In genomic region chr6:36600564-36601146, GRCh38 we compare ENCODE assay signal across 11 cellular contexts. TPM values are rescaled to one million over a fixed set of nuclear protein-coding genes. Genes with fewer than 3 reads are reported as not detected.
A peak's percentile ranks its signal among the peaks of the same experiment; 100 is the strongest.
DNase-seq lines count a peak whose midpoint lies in the region; ATAC-seq and TF ChIP-seq lines count a peak whose summit lies in the region.
"Had no signal": no experiment of that assay in that cellular context is flagged by ENCODE, and none has a peak within 500 bp of the region (broad histone marks: within the 10 kb centered on the region; RNA-seq: fewer than 3 reads in every experiment).

No MANE protein-coding gene starts in this region.

- no peak for TF ChIP-seq POLR2A in suprapubic skin (IDR thresholded peaks at IDR 0.05)

- H3K36me3 Mint-ChIP-seq in activated naive CD4-positive, alpha-beta T cell treated with anti-CD3 and anti-CD28 coated beads, Interleukin-2, amount 50 U/mL, for 72 hours = peaks cover 63 to 96% of the 10 kb centered on the region in 2 donors

- no peak for DNase-seq in cardiac muscle cell (ENCODE audit: low read depth in 1 of 2, low spot score in 1 of 2)
- DNase-seq in right atrium auricular region (ENCODE audit: low spot score) = no peak
- DNase-seq in activated naive CD4-positive, alpha-beta T cell treated with anti-CD3 and anti-CD28 coated beads, Interleukin-2, amount 50 U/mL, for 72 hours (ENCODE audit: low spot score in 2 of 2) = no peak
- no peak for DNase-seq in suprapubic skin (ENCODE audit: low spot score in 2 of 2)
- DNase-seq in SHP77 (lab: John Stamatoyannopoulos, UW) = no peak
- DNase-seq in germinal center (ENCODE audit: low spot score) = no peak
- DNase-seq: NCI-H1092 had no signal

- H3K4me3 ChIP-seq in cardiac muscle cell = no peak overlapping the region
- no peak overlapping the region for H3K4me3 ChIP-seq in right atrium auricular region
- no peak overlapping the region for H3K4me3 ChIP-seq in iPS-15b (ENCODE audit: low read depth, low read length)
- H3K4me3 ChIP-seq in suprapubic skin = peak overlapping the region; percentile 70

- H3K27ac Mint-ChIP-seq in activated naive CD4-positive, alpha-beta T cell treated with anti-CD3 and anti-CD28 coated beads, Interleukin-2, amount 50 U/mL, for 72 hours = peak overlapping the region; percentile 52 to 92

- no peaks in the 10 kb centered on the region for H3K9me3 Mint-ChIP-seq in activated naive CD4-positive, alpha-beta T cell treated with anti-CD3 and anti-CD28 coated beads, Interleukin-2, amount 50 U/mL, for 72 hours

- peaks cover 33% of the 10 kb centered on the region for H3K4me1 ChIP-seq in cardiac muscle cell (ENCODE audit: low read depth)
- H3K4me1 ChIP-seq in right atrium auricular region = peaks cover 0 to 76% of the 10 kb centered on the region in 2 donors
- peaks cover 9% of the 10 kb centered on the region for H3K4me1 ChIP-seq in iPS-15b (ENCODE audit: control insufficient read depth, insufficient read depth, low read length)
- peaks cover 89% of the 10 kb centered on the region for H3K4me1 ChIP-seq in suprapubic skin

- H3K9me3 ChIP-seq in cardiac muscle cell (ENCODE audit: low read depth) (no peaks in the 10 kb centered on the region), right atrium auricular region (no peaks in the 10 kb centered on the region), iPS-15b (ENCODE audit: control insufficient read depth, insufficient read depth, low read length) (no peaks in the 10 kb centered on the region), suprapubic skin (no peaks in the 10 kb centered on the region)

- H3K36me3 ChIP-seq in cardiac muscle cell (peaks cover 86% of the 10 kb centered on the region), right atrium auricular region (peaks cover 91% of the 10 kb centered on the region), iPS-15b (ENCODE audit: control insufficient read depth, insufficient read depth, low read length) (peaks cover 79% of the 10 kb centered on the region), suprapubic skin (peaks cover 85% of the 10 kb centered on the region)

- no peak for TF ChIP-seq EP300 in suprapubic skin (IDR thresholded peaks at IDR 0.05)

- H3K27me3 ChIP-seq in cardiac muscle cell = no peaks in the 10 kb centered on the region
- H3K27me3 ChIP-seq in right atrium auricular region = no peaks in the 10 kb centered on the region
- no peaks in the 10 kb centered on the region for H3K27me3 ChIP-seq in iPS-15b (ENCODE audit: control insufficient read depth, insufficient read depth, low read length)
- H3K27me3 ChIP-seq in suprapubic skin = no peaks in the 10 kb centered on the region

- TF ChIP-seq CTCF in cardiac muscle cell (IDR thresholded peaks at IDR 0.05; ENCODE audit: low read depth, low read length) (no peak), right atrium auricular region (IDR thresholded peaks at IDR 0.05) (no peak), suprapubic skin (IDR thresholded peaks at IDR 0.05) (no peak)

- no peak for ATAC-seq in activated naive CD4-positive, alpha-beta T cell treated with anti-CD3 and anti-CD28 coated beads, Interleukin-2, amount 50 U/mL, for 72 hours
- ATAC-seq in HG03571 (IDR thresholded peaks at IDR 0.05; ENCODE audit: unreplicated experiment) = no peak

- H3K9ac ChIP-seq in iPS-15b (ENCODE audit: low read depth, low read length) = peak overlapping the region; percentile 26
- H3K9ac ChIP-seq: parathyroid adenoma had no signal

- WGBS in suprapubic skin = 44% methylated on average over 6 of the region's 6 CpGs

- H3K27ac ChIP-seq in cardiac muscle cell (peak overlapping the region; percentile 51), right atrium auricular region (no peak overlapping the region), suprapubic skin (no peak overlapping the region)
- H3K27ac ChIP-seq: C4-2B, parathyroid adenoma had no signal

RNA-seq across cellular contexts. Expression of gene SRSF3, which starts 6.5 kb away (rescaled TPM):
- total RNA-seq in cardiac muscle cell = 122 and 127 TPM in 2 replicates
- polyA plus RNA-seq in cardiac muscle cell = 160 and 184 TPM in 2 replicates
- 10 to 100 TPM; 51.4 to 97.2 TPM for total RNA-seq in right atrium auricular region
- 100 to 1,000 TPM; 197 to 431 TPM for total RNA-seq in activated naive CD4-positive, alpha-beta T cell treated with anti-CD3 and anti-CD28 coated beads, Interleukin-2, amount 50 U/mL, for 72 hours
- total RNA-seq in suprapubic skin = 100 to 1,000 TPM; 152 to 180 (median 167) TPM

RNA-seq across cellular contexts. Expression of gene STK38, which starts 53.4 kb away (rescaled TPM):
- total RNA-seq in cardiac muscle cell = 16.6 and 17.1 TPM in 2 replicates
- 22.5 and 35.3 TPM in 2 replicates for polyA plus RNA-seq in cardiac muscle cell
- total RNA-seq in right atrium auricular region = 10 to 100 TPM; 16.1 to 17.6 TPM
- total RNA-seq in activated naive CD4-positive, alpha-beta T cell treated with anti-CD3 and anti-CD28 coated beads, Interleukin-2, amount 50 U/mL, for 72 hours = 10 to 100 TPM; 25.7 to 27.3 TPM
- 10 to 100 TPM; 23.0 to 33.8 (median 27.0) TPM for total RNA-seq in suprapubic skin
